8 cellular contexts compared by ENCODE assay signal in genomic region chr19:12872941-12873890, GRCh38. TPM values are rescaled to one million over a fixed set of nuclear protein-coding genes. Genes with fewer than 3 reads are reported as not detected.
DNase-seq lines count a peak whose midpoint lies in the region; ATAC-seq and TF ChIP-seq lines count a peak whose summit lies in the region.

No MANE protein-coding gene starts in this region.

- H3K23ac ChIP-seq in trophoblast cell (ENCODE audit: low read length), result no peak overlapping the region

- no peak overlapping the region for H3K9ac ChIP-seq in fibroblast of lung (ENCODE audit: insufficient read depth, low read length)
- no peak overlapping the region for H3K9ac ChIP-seq in trophoblast cell (ENCODE audit: low read length)

- no peak overlapping the region for H2BK12ac ChIP-seq in trophoblast cell (ENCODE audit: low read length)

- H3K4me3 ChIP-seq in BJ (ENCODE audit: low read depth, low read length), result peak overlapping the region; percentile 33
- H3K4me3 ChIP-seq in fibroblast of lung (replicated peaks in 1 of 4; ENCODE audit: control extremely low read depth in 1 of 4, insufficient read depth in 1 of 4, low read depth in 3 of 4, low read length in 4 of 4), result no peak overlapping the region
- H3K4me3 ChIP-seq in trophoblast cell (ENCODE audit: low read depth, low read length), result peak overlapping the region; percentile 1

- CTCF ChIA-PET in BJ (lab: Yijun Ruan, JAX), result interaction anchor here (0.6 to 1.6 kb wide), 6 partner anchors 10 to 990 kb away, joined by 3 to 12 read pairs (median 4); no protein-coding TSS in a partner anchor

- H3K4ac ChIP-seq in trophoblast cell (ENCODE audit: low read depth, low read length), result no peak overlapping the region

- H3K4me2 ChIP-seq in fibroblast of lung (ENCODE audit: extremely low read depth, insufficient read depth, low read length), result no peak overlapping the region
- no peak overlapping the region for H3K4me2 ChIP-seq in trophoblast cell (ENCODE audit: low read length)

- H2AFZ ChIP-seq in fibroblast of lung (ENCODE audit: low read length) (peak overlapping the region; percentile 10), trophoblast cell (ENCODE audit: insufficient read depth, low read length, poor library complexity) (no peak overlapping the region)

- H3K36me3 ChIP-seq in BJ (ENCODE audit: control insufficient read depth, insufficient read depth, low read length) (peaks cover 2% of the 10 kb centered on the region; the same call in 1 of the 2 replicates), fibroblast of lung (ENCODE audit: control insufficient read depth, insufficient read depth, low read length) (no peaks in the 10 kb centered on the region), trophoblast cell (ENCODE audit: control insufficient read depth in 1 of 2, insufficient read depth in 2 of 2, low read length in 2 of 2) (peaks cover 7 to 11% of the 10 kb centered on the region in 2 experiments)

- no peak overlapping the region for H2AK5ac ChIP-seq in trophoblast cell (ENCODE audit: low read length)

- no peak overlapping the region for H4K8ac ChIP-seq in trophoblast cell (ENCODE audit: low read depth, low read length)

- H3K79me2 ChIP-seq in fibroblast of lung (ENCODE audit: control insufficient read depth, insufficient read depth, low read length) (no peaks in the 10 kb centered on the region), trophoblast cell (ENCODE audit: control insufficient read depth, insufficient read depth, low read length, poor library complexity) (no peaks in the 10 kb centered on the region)

- no peak overlapping the region for H2BK120ac ChIP-seq in trophoblast cell (ENCODE audit: insufficient read depth, low read length, poor library complexity)

- TF ChIP-seq CTCF in BJ (IDR thresholded peaks at IDR 0.05; ENCODE audit: insufficient read depth, low read depth, low read length), result peak; percentile 24; the same call in 1 of the 2 replicates
- no peak for TF ChIP-seq CTCF in fibroblast of lung (conservative IDR thresholded peaks at IDR 0.05 in 1 of 2, IDR thresholded peaks at IDR 0.05 in 1 of 2; ENCODE audit: low read depth in 1 of 2, low read length in 2 of 2)

- no peak overlapping the region for H4K91ac ChIP-seq in trophoblast cell (ENCODE audit: low read depth, low read length)

- H4K12ac ChIP-seq in trophoblast cell (ENCODE audit: low read depth, low read length), result no peak overlapping the region

- H3K27ac ChIP-seq in fibroblast of lung (ENCODE audit: insufficient read depth, low read length) (no peak overlapping the region), trophoblast cell (ENCODE audit: low read depth, low read length) (no peak overlapping the region)

- WGBS in trophoblast cell (ENCODE audit: extremely low coverage, insufficient coverage, insufficient read length), result no CpG with 5 or more reads among the region's 70 CpGs

- ATAC-seq in HG02870 (IDR thresholded peaks at IDR 0.05; ENCODE audit: unreplicated experiment), result no peak
- ATAC-seq in HG03196 (IDR thresholded peaks at IDR 0.05; ENCODE audit: unreplicated experiment), result no peak

- H4K20me1 ChIP-seq in fibroblast of lung (ENCODE audit: control insufficient read depth, extremely low read depth, insufficient read depth, low read length), result no peaks in the 10 kb centered on the region

- peak; percentile 22 for DNase-seq in BJ (ENCODE audit: low read depth)
- peak in 58 of 76 experiments; percentile 13 to 83 (median 62) for DNase-seq in HUDEP-2 (lab: John Stamatoyannopoulos, UW; ENCODE audit: unreplicated experiment in 76 of 76)
- DNase-seq in activated CD4-positive, alpha-beta T cell treated with anti-CD3 and anti-CD28 coated beads, Interleukin-2, amount 50 U/mL, for 48 hours, result peak; percentile 56 to 66
- peak; percentile 3 to 35 for DNase-seq in fibroblast of lung (ENCODE audit: low read depth in 2 of 2)
- DNase-seq in trophoblast cell, result peak; percentile 97
- no peak for DNase-seq in LoVo (ENCODE audit: low spot score)

- POLR2A ChIA-PET in BJ (lab: Charles Lee), result interaction anchor here (0.6 kb wide), 1 partner anchor 37 kb away, joined by 3 read pairs; no protein-coding TSS in a partner anchor

- H3K27me3 ChIP-seq in BJ (ENCODE audit: control insufficient read depth, insufficient read depth, low read length) (no peaks in the 10 kb centered on the region), fibroblast of lung (ENCODE audit: control insufficient read depth, insufficient read depth, low read length) (no peaks in the 10 kb centered on the region), trophoblast cell (ENCODE audit: insufficient read depth, low read length) (no peaks in the 10 kb centered on the region)

- H3K14ac ChIP-seq in trophoblast cell (ENCODE audit: low read length), result no peak overlapping the region

- H3K18ac ChIP-seq in trophoblast cell (ENCODE audit: low read length), result no peak overlapping the region

- no peaks in the 10 kb centered on the region for H3K79me1 ChIP-seq in trophoblast cell (ENCODE audit: low read length)

- H3K4me1 ChIP-seq in fibroblast of lung (ENCODE audit: control insufficient read depth, extremely low read depth, insufficient read depth, low read length), result no peaks in the 10 kb centered on the region
- no peaks in the 10 kb centered on the region for H3K4me1 ChIP-seq in trophoblast cell (ENCODE audit: control insufficient read depth in 1 of 2, insufficient read depth in 2 of 2, low read length in 2 of 2)

- H2BK5ac ChIP-seq in trophoblast cell (ENCODE audit: low read depth, low read length, poor library complexity), result no peak overlapping the region

- H3K9me3 ChIP-seq in fibroblast of lung (ENCODE audit: control insufficient read depth, insufficient read depth, low read depth, low read length) (no peaks in the 10 kb centered on the region), trophoblast cell (ENCODE audit: insufficient read depth, low read depth, low read length) (peaks cover 15% of the 10 kb centered on the region)

RNA-seq across cellular contexts. Expression of gene DNASE2, which starts 8.0 kb away (rescaled TPM):
- polyA plus RNA-seq in BJ (2011; rRNA removed), result 39.1 and 68.8 TPM in 2 replicates
- 15.0 and 32.0 TPM in 2 replicates for polyA minus RNA-seq in BJ (2011; rRNA and poly(A)+ RNA removed)
- total RNA-seq in fibroblast of lung, result 23.4 and 26.6 TPM in 2 replicates
- 24.1 and 25.1 TPM in 2 replicates for polyA plus RNA-seq in fibroblast of lung
- polyA plus RNA-seq in fibroblast of lung (2012), result 25.7 and 26.9 TPM in 2 replicates
- 22.5 and 28.2 TPM in 2 replicates for polyA minus RNA-seq in fibroblast of lung (ENCODE audit: low replicate concordance)
- 32.9 and 33.5 TPM in 2 replicates for polyA plus RNA-seq in trophoblast cell (2013)

RNA-seq across cellular contexts. Expression of gene KLF1, which starts 13.8 kb away (rescaled TPM):
- polyA plus RNA-seq in BJ (2011; rRNA removed) (not detected in 2 replicates), fibroblast of lung (not detected in 2 replicates)
- polyA minus RNA-seq in BJ (2011; rRNA and poly(A)+ RNA removed), result 0.15 TPM in 1 of 2 replicates, not detected in the other
- total RNA-seq in fibroblast of lung, result under 0.01 TPM in 1 of 2 replicates, not detected in the other
- not detected in 2 replicates for polyA plus RNA-seq in fibroblast of lung (2012)
- polyA minus RNA-seq in fibroblast of lung (ENCODE audit: low replicate concordance), result not detected in 2 replicates
- 0.04 TPM in 1 of 2 replicates, not detected in the other for polyA plus RNA-seq in trophoblast cell (2013)

RNA-seq across cellular contexts. Expression of gene GCDH, which starts 17.7 kb away (rescaled TPM):
- polyA plus RNA-seq in BJ (2011; rRNA removed) (11.5 and 20.9 TPM in 2 replicates), fibroblast of lung (10.3 and 15.5 TPM in 2 replicates)
- 7.3 and 7.7 TPM in 2 replicates for polyA minus RNA-seq in BJ (2011; rRNA and poly(A)+ RNA removed)
- 11.8 and 18.0 TPM in 2 replicates for total RNA-seq in fibroblast of lung
- 11.1 and 17.6 TPM in 2 replicates for polyA plus RNA-seq in fibroblast of lung (2012)
- polyA minus RNA-seq in fibroblast of lung (ENCODE audit: low replicate concordance), result 9.9 and 29.3 TPM in 2 replicates
- 11.2 and 11.7 TPM in 2 replicates for polyA plus RNA-seq in trophoblast cell (2013)

RNA-seq across cellular contexts. Expression of gene MAST1, which starts 34.9 kb away (rescaled TPM):
- polyA plus RNA-seq in BJ (2011; rRNA removed) (0.25 TPM in 1 of 2 replicates, not detected in the other), fibroblast of lung (0.20 and 0.30 TPM in 2 replicates)
- not detected in 2 replicates for polyA minus RNA-seq in BJ (2011; rRNA and poly(A)+ RNA removed)
- total RNA-seq in fibroblast of lung, result 0.26 and 1.3 TPM in 2 replicates
- 0.21 and 0.39 TPM in 2 replicates for polyA plus RNA-seq in fibroblast of lung (2012)
- 5.1 TPM in 1 of 2 replicates, not detected in the other for polyA minus RNA-seq in fibroblast of lung (ENCODE audit: low replicate concordance)
- polyA plus RNA-seq in trophoblast cell (2013), result 1.8 and 2.4 TPM in 2 replicates

RNA-seq across cellular contexts. Expression of gene RTBDN, which starts 38.8 kb away (rescaled TPM):
- polyA plus RNA-seq in BJ (2011; rRNA removed), result 0.31 TPM in 1 of 2 replicates, not detected in the other
- polyA minus RNA-seq in BJ (2011; rRNA and poly(A)+ RNA removed), result not detected in 2 replicates
- not detected in 2 replicates for total RNA-seq in fibroblast of lung
- not detected in 2 replicates for polyA plus RNA-seq in fibroblast of lung
- polyA plus RNA-seq in fibroblast of lung (2012), result not detected in 2 replicates
- not detected in 2 replicates for polyA minus RNA-seq in fibroblast of lung (ENCODE audit: low replicate concordance)
- polyA plus RNA-seq in trophoblast cell (2013), result 0.22 and 0.33 TPM in 2 replicates

Comparison
In these comparisons a context has a peak if more than half of its experiments do, and no peak if none do; other contexts are left out.
1. H3K4me3 ChIP-seq: peak in BJ (single experiment) and trophoblast cell (single experiment); none in fibroblast of lung (0 of 4).